Comparison of ENCODE assay signal across 1 cellular context in the genomic region with DNA sequence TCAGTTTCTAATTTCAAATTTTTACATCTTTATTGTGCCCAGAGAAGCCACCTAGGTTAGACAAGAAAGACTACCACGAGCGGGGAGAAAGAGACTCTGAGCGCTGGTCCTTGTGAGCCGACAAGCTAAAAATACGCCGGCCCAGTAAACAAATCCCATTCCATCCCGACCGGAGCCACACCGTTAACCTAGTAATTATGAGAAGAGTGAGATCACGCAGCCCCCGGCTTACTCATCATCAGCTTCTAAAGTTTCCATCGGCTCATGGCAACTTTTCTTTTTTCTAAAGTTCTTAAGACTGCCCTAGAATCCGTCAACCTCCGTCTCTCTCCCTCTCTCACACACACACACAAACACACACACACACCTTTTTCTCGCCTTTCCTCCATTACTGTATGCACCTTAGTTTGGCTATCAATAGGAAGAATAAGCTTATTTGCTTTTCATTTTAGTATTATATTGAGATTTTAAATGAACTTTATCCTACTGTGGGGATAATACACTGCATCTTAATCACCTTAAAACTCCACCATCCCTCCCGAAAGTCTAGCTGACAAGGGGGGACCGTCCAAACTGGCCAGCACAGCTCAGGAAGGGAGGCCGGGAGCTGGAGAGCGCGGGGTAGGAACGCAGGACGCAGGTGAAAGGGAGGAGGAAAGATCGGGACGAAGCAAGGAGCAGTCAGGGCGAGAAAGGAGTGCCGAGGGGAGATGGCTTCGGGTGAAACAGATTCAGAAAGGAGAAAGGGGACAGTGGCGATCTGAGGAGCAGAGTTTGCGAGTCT.
TF ChIP-seq lines count a peak whose summit lies in the region.

No MANE protein-coding gene starts in this region.

TF ChIP-seq in K562, 482 proteins besides CTCF, POLR2A, EP300 and RAD21 (continued from another document and continues in another):
- TF ChIP-seq POLR2H (tag; IDR thresholded peaks at IDR 0.05; ENCODE audit: low read depth) (no peak), JUND (IDR thresholded peaks at IDR 0.05; ENCODE audit: borderline replicate concordance, low read depth, low read length) (peak; percentile 39; the same call in 1 of the 2 replicates), JUND (tag; IDR thresholded peaks at IDR 0.05; ENCODE audit: borderline replicate concordance, low read depth, low read length) (0 out of 3 replicates have a peak, but pooled peaks have one; percentile 57), TCF7 (IDR thresholded peaks at IDR 0.05; ENCODE audit: borderline replicate concordance) (no peak), RBM14 (IDR thresholded peaks at IDR 0.05; ENCODE audit: borderline replicate concordance, insufficient read depth, low read depth, low read length) (no peak), PHTF2 (CRISPR knock-in tag; IDR thresholded peaks at IDR 0.05) (no peak), ZNF3 (CRISPR knock-in tag; IDR thresholded peaks at IDR 0.05) (no peak), FOXJ2 (tag; IDR thresholded peaks at IDR 0.05) (no peak), STAT5A (IDR thresholded peaks at IDR 0.05; ENCODE audit: borderline replicate concordance, low read length) (no peak), KDM1A (IDR thresholded peaks at IDR 0.05) (peak in 1 of 2 experiments; percentile 21; a peak in 1 of 4 replicates), ZBTB40 (IDR thresholded peaks at IDR 0.05) (peak; percentile 69), ZBTB40 (CRISPR knock-in tag; IDR thresholded peaks at IDR 0.05) (no peak), SMARCA5 (IDR thresholded peaks at IDR 0.05) (0 out of 2 replicates have a peak, but pooled peaks have one; percentile 58), ZMIZ1 (IDR thresholded peaks at IDR 0.05; ENCODE audit: low read depth in 2 of 2, low read length in 2 of 2) (0 out of 4 replicates have a peak, but pooled peaks of 1 of the 2 experiments have one; percentile 64), NFE2 (IDR thresholded peaks at IDR 0.05; ENCODE audit: low read depth) (no peak), SMARCE1 (IDR thresholded peaks at IDR 0.05) (no peak; the same call in 1 of the 2 replicates), ZBTB43 (CRISPR knock-in tag; IDR thresholded peaks at IDR 0.05) (no peak), ZBTB17 (CRISPR knock-in tag; IDR thresholded peaks at IDR 0.05) (peak; percentile 97), TFAM (CRISPR knock-in tag; conservative IDR thresholded peaks at IDR 0.05) (no peak), POLR3G (IDR thresholded peaks at IDR 0.05; ENCODE audit: extremely low read depth, insufficient read length, insufficient replicate concordance) (no peak), ZNF408 (CRISPR knock-in tag; IDR thresholded peaks at IDR 0.05; ENCODE audit: low read depth) (no peak), STAT5B (CRISPR knock-in tag; IDR thresholded peaks at IDR 0.05) (no peak)
- TF ChIP-seq, protein P1, sequence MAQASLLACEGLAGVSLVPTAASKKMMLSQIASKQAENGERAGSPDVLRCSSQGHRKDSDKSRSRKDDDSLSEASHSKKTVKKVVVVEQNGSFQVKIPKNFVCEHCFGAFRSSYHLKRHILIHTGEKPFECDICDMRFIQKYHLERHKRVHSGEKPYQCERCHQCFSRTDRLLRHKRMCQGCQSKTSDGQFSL (CRISPR knock-in tag; IDR thresholded peaks at IDR 0.05): no peak
- TF ChIP-seq, protein P1 (tag; IDR thresholded peaks at IDR 0.05): no peak
- TF ChIP-seq, protein P2, sequence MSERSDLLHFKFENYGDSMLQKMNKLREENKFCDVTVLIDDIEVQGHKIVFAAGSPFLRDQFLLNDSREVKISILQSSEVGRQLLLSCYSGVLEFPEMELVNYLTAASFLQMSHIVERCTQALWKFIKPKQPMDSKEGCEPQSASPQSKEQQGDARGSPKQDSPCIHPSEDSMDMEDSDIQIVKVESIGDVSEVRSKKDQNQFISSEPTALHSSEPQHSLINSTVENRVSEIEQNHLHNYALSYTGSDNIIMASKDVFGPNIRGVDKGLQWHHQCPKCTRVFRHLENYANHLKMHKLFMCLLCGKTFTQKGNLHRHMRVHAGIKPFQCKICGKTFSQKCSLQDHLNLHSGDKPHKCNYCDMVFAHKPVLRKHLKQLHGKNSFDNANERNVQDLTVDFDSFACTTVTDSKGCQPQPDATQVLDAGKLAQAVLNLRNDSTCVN (CRISPR knock-in tag; IDR thresholded peaks at IDR 0.05): peak; percentile 45; the same call in 1 of the 2 replicates
- TF ChIP-seq, protein P3, sequence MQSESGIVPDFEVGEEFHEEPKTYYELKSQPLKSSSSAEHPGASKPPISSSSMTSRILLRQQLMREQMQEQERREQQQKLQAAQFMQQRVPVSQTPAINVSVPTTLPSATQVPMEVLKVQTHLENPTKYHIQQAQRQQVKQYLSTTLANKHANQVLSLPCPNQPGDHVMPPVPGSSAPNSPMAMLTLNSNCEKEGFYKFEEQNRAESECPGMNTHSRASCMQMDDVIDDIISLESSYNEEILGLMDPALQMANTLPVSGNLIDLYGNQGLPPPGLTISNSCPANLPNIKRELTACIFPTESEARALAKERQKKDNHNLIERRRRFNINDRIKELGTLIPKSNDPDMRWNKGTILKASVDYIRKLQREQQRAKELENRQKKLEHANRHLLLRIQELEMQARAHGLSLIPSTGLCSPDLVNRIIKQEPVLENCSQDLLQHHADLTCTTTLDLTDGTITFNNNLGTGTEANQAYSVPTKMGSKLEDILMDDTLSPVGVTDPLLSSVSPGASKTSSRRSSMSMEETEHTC (IDR thresholded peaks at IDR 0.05): no peak
- TF ChIP-seq, protein P4, sequence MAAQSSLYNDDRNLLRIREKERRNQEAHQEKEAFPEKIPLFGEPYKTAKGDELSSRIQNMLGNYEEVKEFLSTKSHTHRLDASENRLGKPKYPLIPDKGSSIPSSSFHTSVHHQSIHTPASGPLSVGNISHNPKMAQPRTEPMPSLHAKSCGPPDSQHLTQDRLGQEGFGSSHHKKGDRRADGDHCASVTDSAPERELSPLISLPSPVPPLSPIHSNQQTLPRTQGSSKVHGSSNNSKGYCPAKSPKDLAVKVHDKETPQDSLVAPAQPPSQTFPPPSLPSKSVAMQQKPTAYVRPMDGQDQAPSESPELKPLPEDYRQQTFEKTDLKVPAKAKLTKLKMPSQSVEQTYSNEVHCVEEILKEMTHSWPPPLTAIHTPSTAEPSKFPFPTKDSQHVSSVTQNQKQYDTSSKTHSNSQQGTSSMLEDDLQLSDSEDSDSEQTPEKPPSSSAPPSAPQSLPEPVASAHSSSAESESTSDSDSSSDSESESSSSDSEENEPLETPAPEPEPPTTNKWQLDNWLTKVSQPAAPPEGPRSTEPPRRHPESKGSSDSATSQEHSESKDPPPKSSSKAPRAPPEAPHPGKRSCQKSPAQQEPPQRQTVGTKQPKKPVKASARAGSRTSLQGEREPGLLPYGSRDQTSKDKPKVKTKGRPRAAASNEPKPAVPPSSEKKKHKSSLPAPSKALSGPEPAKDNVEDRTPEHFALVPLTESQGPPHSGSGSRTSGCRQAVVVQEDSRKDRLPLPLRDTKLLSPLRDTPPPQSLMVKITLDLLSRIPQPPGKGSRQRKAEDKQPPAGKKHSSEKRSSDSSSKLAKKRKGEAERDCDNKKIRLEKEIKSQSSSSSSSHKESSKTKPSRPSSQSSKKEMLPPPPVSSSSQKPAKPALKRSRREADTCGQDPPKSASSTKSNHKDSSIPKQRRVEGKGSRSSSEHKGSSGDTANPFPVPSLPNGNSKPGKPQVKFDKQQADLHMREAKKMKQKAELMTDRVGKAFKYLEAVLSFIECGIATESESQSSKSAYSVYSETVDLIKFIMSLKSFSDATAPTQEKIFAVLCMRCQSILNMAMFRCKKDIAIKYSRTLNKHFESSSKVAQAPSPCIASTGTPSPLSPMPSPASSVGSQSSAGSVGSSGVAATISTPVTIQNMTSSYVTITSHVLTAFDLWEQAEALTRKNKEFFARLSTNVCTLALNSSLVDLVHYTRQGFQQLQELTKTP (IDR thresholded peaks at IDR 0.05; ENCODE audit: low read depth in 1 of 2, partially characterized antibody in 2 of 2): peak in 1 of 2 experiments; percentile 54
